8 cellular contexts compared by ENCODE assay signal in the genomic region with DNA sequence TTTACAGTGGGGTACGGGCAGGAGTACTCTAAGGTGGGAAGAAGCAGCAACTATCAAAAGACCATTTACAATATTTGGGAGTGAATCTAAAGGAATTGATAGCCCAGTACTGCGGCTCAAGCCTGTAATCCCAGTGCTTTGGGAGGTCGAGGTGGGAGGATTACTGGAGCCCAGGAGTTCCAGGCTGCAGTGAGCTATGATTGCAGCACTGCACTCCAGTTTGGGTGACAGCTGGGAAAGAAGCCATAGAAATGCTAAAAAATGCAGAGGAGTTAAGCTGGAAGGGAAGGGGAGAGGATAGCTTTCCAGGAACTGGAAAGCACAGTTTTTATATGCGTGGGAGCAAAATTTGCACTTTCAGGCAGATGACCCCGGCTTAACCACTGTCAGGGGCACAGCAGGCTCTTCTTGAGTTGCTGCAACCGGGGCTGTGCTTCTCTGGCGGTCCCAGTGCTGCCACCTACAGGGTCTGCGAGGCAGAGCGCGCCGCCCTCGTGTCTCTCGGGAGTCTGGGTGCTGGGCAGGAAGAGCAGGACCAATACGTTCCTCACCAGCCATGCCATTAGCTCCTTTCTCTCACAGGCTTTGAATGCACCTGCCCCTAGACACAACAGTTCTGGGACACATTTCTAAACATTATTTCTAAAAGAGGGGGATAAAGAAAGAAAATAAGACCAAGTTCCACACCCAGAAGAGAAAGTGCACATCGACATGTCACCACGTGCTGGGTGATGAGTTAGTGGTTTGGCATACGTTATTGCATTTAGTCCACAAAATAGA.
A peak's percentile ranks its signal among the peaks of the same experiment; 100 is the strongest.
DNase-seq lines count a peak whose midpoint lies in the region; ATAC-seq and TF ChIP-seq lines count a peak whose summit lies in the region.

No MANE protein-coding gene starts in this region.

- H3K9me3 Mint-ChIP-seq in nephron, result no peaks in the 10 kb centered on the region
- peaks cover 2% of the 10 kb centered on the region for H3K9me3 Mint-ChIP-seq in stimulated activated memory B cell treated with anti-CD40 and anti-IgM and Interleukin-4, amounts not matched to agents 10 μg/mL and 1 μg/mL and 100 μg/mL, for 72 hours

- H3K9ac ChIP-seq in OCI-LY3 (ENCODE audit: low read length), result no peak overlapping the region

- H3K36me3 ChIP-seq in OCI-LY3 (replicated peaks; ENCODE audit: low read depth, low read length), result no peaks in the 10 kb centered on the region

- peak overlapping the region; percentile 94 for H2AFZ ChIP-seq in OCI-LY3 (ENCODE audit: low read depth, low read length)

- no peaks in the 10 kb centered on the region for H3K79me2 ChIP-seq in OCI-LY3 (ENCODE audit: low read length)

- ATAC-seq in GM21447 (IDR thresholded peaks at IDR 0.05; ENCODE audit: unreplicated experiment), result peak; percentile 96
- peak; percentile 85 for ATAC-seq in stimulated activated memory B cell treated with anti-CD40 and anti-IgM and Interleukin-4, amounts not matched to agents 10 μg/mL and 1 μg/mL and 100 μg/mL, for 72 hours

- DNase-seq in DMS 273 treated with DMSO at 0.1 percent for 48 hours (lab: John Stamatoyannopoulos, UW) (peak; percentile 53), HUDEP-2 (lab: John Stamatoyannopoulos, UW; ENCODE audit: unreplicated experiment in 76 of 76) (peak in 63 of 76 experiments; percentile 1 to 75 (median 46)), activated T-cell treated with anti-CD3 and anti-CD28 coated beads for 4 hours (peak; percentile 50), erythroblast (lab: John Stamatoyannopoulos, UW) (peak; percentile 52 to 63)

- H3K4me3 Mint-ChIP-seq in nephron, result no peak overlapping the region
- no peak overlapping the region for H3K4me3 Mint-ChIP-seq in stimulated activated memory B cell treated with anti-CD40 and anti-IgM and Interleukin-4, amounts not matched to agents 10 μg/mL and 1 μg/mL and 100 μg/mL, for 72 hours

- TF ChIP-seq POLR2A in erythroblast (IDR thresholded peaks at IDR 0.05; ENCODE audit: low read length), result no peak

- no peaks in the 10 kb centered on the region for H4K20me1 ChIP-seq in OCI-LY3 (ENCODE audit: insufficient read depth, low read length)

- peak overlapping the region; percentile 47; the same call in 1 of the 2 replicates for H3K4me3 ChIP-seq in OCI-LY3 (ENCODE audit: low read length)

- H3K4me2 ChIP-seq in OCI-LY3 (ENCODE audit: low read length), result peak overlapping the region; percentile 69

- no peaks in the 10 kb centered on the region for H3K9me3 ChIP-seq in OCI-LY3 (ENCODE audit: insufficient read depth, low read length)

- H3K27me3 ChIP-seq in OCI-LY3 (ENCODE audit: low read depth, low read length), result peaks cover 18% of the 10 kb centered on the region

- TF ChIP-seq CTCF in OCI-LY3 (IDR thresholded peaks at IDR 0.05; ENCODE audit: low read depth, low read length), result peak; percentile 78
- TF ChIP-seq CTCF in nephron (IDR thresholded peaks at IDR 0.05; ENCODE audit: unreplicated experiment in 3 of 3), result peak; percentile 86 to 93 (median 87)

- H3K36me3 Mint-ChIP-seq in nephron (ENCODE audit: low read depth), result no peaks in the 10 kb centered on the region
- no peaks in the 10 kb centered on the region for H3K36me3 Mint-ChIP-seq in stimulated activated memory B cell treated with anti-CD40 and anti-IgM and Interleukin-4, amounts not matched to agents 10 μg/mL and 1 μg/mL and 100 μg/mL, for 72 hours

- peaks cover 10% of the 10 kb centered on the region for H3K4me1 ChIP-seq in OCI-LY3 (ENCODE audit: low read length)

- no peak overlapping the region for H3K27ac ChIP-seq in OCI-LY3 (ENCODE audit: low read length)

- peaks cover 25% of the 10 kb centered on the region for H3K27me3 Mint-ChIP-seq in nephron (ENCODE audit: low read depth)
- H3K27me3 Mint-ChIP-seq in stimulated activated memory B cell treated with anti-CD40 and anti-IgM and Interleukin-4, amounts not matched to agents 10 μg/mL and 1 μg/mL and 100 μg/mL, for 72 hours, result peaks cover 61% of the 10 kb centered on the region

- peak overlapping the region in 2 of 3 experiments; percentile 9 to 70 for H3K27ac Mint-ChIP-seq in nephron
- H3K27ac Mint-ChIP-seq in stimulated activated memory B cell treated with anti-CD40 and anti-IgM and Interleukin-4, amounts not matched to agents 10 μg/mL and 1 μg/mL and 100 μg/mL, for 72 hours, result no peak overlapping the region

- peaks cover 18% of the 10 kb centered on the region for H3K4me1 Mint-ChIP-seq in nephron
- peaks cover 9% of the 10 kb centered on the region for H3K4me1 Mint-ChIP-seq in stimulated activated memory B cell treated with anti-CD40 and anti-IgM and Interleukin-4, amounts not matched to agents 10 μg/mL and 1 μg/mL and 100 μg/mL, for 72 hours
